ENCODE assay signal across 33 cellular contexts in genomic region chr1:63866085-63866484, GRCh38.
"Had no signal": no experiment of that assay in that cellular context is flagged by ENCODE, and none has a peak within 500 bp of the region (broad histone marks: within the 10 kb centered on the region; RNA-seq: fewer than 3 reads in every experiment).

No MANE protein-coding gene starts in this region.

- DNase-seq: activated CD4-positive, alpha-beta memory T cell treated with anti-CD3 and anti-CD28 coated beads for 36 hours; activated CD4-positive, alpha-beta T cell treated with anti-CD3 and anti-CD28 coated beads, Interleukin-2, amount 10 ng/mL, durations not matched to agents 24 days and 14 days; activated CD8-positive, alpha-beta memory T cell treated with anti-CD3 and anti-CD28 coated beads, Interleukin-2, amount 50 U/mL, for 4 hours; activated gamma-delta T cell; activated naive CD4-positive, alpha-beta T cell treated with anti-CD3 and anti-CD28 coated beads, Interleukin-2, amount 10 ng/mL, durations not matched to agents 7 days and 5 days; activated naive CD8-positive, alpha-beta T cell treated with anti-CD3 and anti-CD28 coated beads, Interleukin-2, amount 10 ng/mL, durations not matched to agents 7 days and 5 days; activated T-cell treated with anti-CD3 and anti-CD28 coated beads, Interleukin-2, amount 50 U/mL, for 1 hour; body of pancreas; cerebellar nuclear complex; colonic mucosa; dorsolateral prefrontal cortex; effector memory CD4-positive, alpha-beta T cell; erythroblast; head of caudate nucleus; immature natural killer cell; kidney; left colon; mammary epithelial cell; naive thymus-derived CD8-positive, alpha-beta T cell; pancreas; psoas muscle; stimulated activated CD4-positive, alpha-beta T cell treated with anti-CD3 and anti-CD28 coated beads, Interleukin-1b, Interleukin-23, amount 100 ng/mL, for 48 hours; stimulated activated CD4-positive, alpha-beta T cell treated with anti-CD3 and anti-CD28 coated beads, Interleukin-4, amount 100 ng/mL, for 4 hours; stimulated activated CD8-positive, alpha-beta memory T cell treated with anti-CD3 and anti-CD28 coated beads, Interleukin-4, amount 100 ng/mL, for 48 hours; stimulated activated naive CD8-positive, alpha-beta T cell treated with anti-CD3 and anti-CD28 coated beads, Interleukin-15, amount 100 ng/mL, for 72 hours; substantia nigra; T-helper 9 cell; upper lobe of left lung; WERI-Rb-1 had no signal

- H3K9me3 ChIP-seq: body of pancreas, colonic mucosa, pancreas, psoas muscle, upper lobe of left lung, vagina had no signal

- H3K27me3 ChIP-seq: body of pancreas, colonic mucosa, dorsolateral prefrontal cortex, pancreas, upper lobe of left lung, vagina had no signal

- H3K4me2 ChIP-seq: smooth muscle cell had no signal

- H3K36me3 ChIP-seq: colonic mucosa, pancreas, upper lobe of left lung, vagina, WERI-Rb-1 had no signal

- H3K27ac ChIP-seq: body of pancreas, colonic mucosa, dorsolateral prefrontal cortex, pancreas, psoas muscle, upper lobe of left lung, WERI-Rb-1 had no signal

- H3K4me1 ChIP-seq: colonic mucosa, upper lobe of left lung had no signal

- ATAC-seq: activated CD4-positive, CD25-positive, alpha-beta regulatory T cell treated with anti-CD3 and anti-CD28 coated beads, Interleukin-2, amount 50 U/mL, for 24 hours; left colon; naive thymus-derived CD8-positive, alpha-beta T cell; psoas muscle; stimulated activated memory B cell treated with anti-CD40 and anti-IgM and Interleukin-4, amounts not matched to agents 10 μg/mL and 1 μg/mL and 100 μg/mL, for 72 hours; stimulated activated naive CD8-positive, alpha-beta T cell treated with anti-CD3 and anti-CD28 coated beads, Interleukin-15, amount 100 ng/mL, for 72 hours had no signal

- H3K4me3 ChIP-seq: body of pancreas, colonic mucosa, dorsolateral prefrontal cortex, pancreas, psoas muscle, smooth muscle cell, upper lobe of left lung, vagina had no signal
